In genomic region chr1:16122916-16123315, GRCh38 we compare ENCODE assay signal across 8 cellular contexts. TPM values are rescaled to one million over a fixed set of nuclear protein-coding genes. Genes with fewer than 3 reads are reported as not detected.
DNase-seq lines count a peak whose midpoint lies in the region; ATAC-seq and TF ChIP-seq lines count a peak whose summit lies in the region.

No MANE protein-coding gene starts in this region.

- no peak for TF ChIP-seq CTCF in omental fat pad (IDR thresholded peaks at IDR 0.05)

- no peaks in the 10 kb centered on the region for H3K9me3 ChIP-seq in adipocyte (ENCODE audit: control insufficient read depth, low read length)

- H3K9ac ChIP-seq in adipocyte (ENCODE audit: low read length): no peak overlapping the region

- peaks cover 6% of the 10 kb centered on the region for H3K4me1 ChIP-seq in adipocyte (ENCODE audit: control insufficient read depth, insufficient read depth, low read length)

- no peak overlapping the region for H3K4me3 ChIP-seq in adipocyte (ENCODE audit: low read length)

- no peaks in the 10 kb centered on the region for H3K36me3 ChIP-seq in adipocyte (ENCODE audit: control insufficient read depth, insufficient read depth, low read length, severe bottlenecking)

- DNase-seq in DMS79 treated with DMSO at 0.1 percent for 48 hours (lab: John Stamatoyannopoulos, UW) (peak; percentile 99), NCI-H187 treated with DMSO at 0.1 percent for 48 hours (lab: John Stamatoyannopoulos, UW) (peak; percentile 59), adipocyte (ENCODE audit: low read depth) (peak; percentile 71), omental fat pad (ENCODE audit: low spot score) (peak; percentile 59), NCI-H1694 treated with DMSO at 0.1 percent for 48 hours (lab: John Stamatoyannopoulos, UW) (no peak), COLO829 (ENCODE audit: low spot score) (no peak), NCI-H2081 (lab: John Stamatoyannopoulos, UW) (no peak), NCI-H82 treated with DMSO at 0.1 percent for 48 hours (lab: John Stamatoyannopoulos, UW; ENCODE audit: unreplicated experiment) (no peak)

- peak; percentile 53 for ATAC-seq in omental fat pad (ENCODE audit: low FRiP score)

- peaks cover 13% of the 10 kb centered on the region for H3K27me3 ChIP-seq in adipocyte (replicated peaks; ENCODE audit: control insufficient read depth, insufficient read depth, low read length)

RNA-seq across cellular contexts. Expression of gene EPHA2, which starts 33.0 kb away (rescaled TPM):
- total RNA-seq in omental fat pad: 10 to 100 TPM; 15.3 to 41.8 (median 28.6) TPM

RNA-seq across cellular contexts. Expression of gene FAM131C, which starts 49.5 kb away (rescaled TPM):
- not detected for total RNA-seq in omental fat pad

Comparison
In these comparisons a context has a peak if more than half of its experiments do, and no peak if none do; other contexts are left out.
1. DNase-seq: peak in DMS79 treated with DMSO at 0.1 percent for 48 hours (single experiment), NCI-H187 treated with DMSO at 0.1 percent for 48 hours (single experiment), adipocyte (single experiment) and omental fat pad (single experiment); none in NCI-H1694 treated with DMSO at 0.1 percent for 48 hours (single experiment), COLO829 (single experiment), NCI-H2081 (0 of 2) and NCI-H82 treated with DMSO at 0.1 percent for 48 hours (single experiment).